12 cellular contexts compared by ENCODE assay signal in the genomic region with DNA sequence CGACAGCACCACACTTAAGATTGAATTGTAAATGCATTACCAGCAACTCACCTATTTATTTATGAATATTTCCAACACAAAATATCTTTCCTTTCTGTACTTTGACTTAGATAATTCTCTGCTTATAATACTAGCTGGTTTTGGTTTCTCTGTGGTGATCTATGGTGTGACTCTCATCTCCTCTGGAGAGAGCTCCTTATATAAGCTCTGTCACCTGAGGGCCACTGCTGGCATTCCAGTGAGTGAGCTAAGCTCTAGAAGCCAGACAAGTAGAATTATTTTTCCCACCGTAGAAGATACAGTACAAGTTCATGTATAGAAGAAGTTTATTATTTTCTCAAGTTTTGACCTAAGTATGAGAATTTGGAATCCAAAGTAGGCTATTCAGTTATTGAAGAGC.
DNase-seq lines count a peak whose midpoint lies in the region; ATAC-seq, FAIRE-seq and TF ChIP-seq lines count a peak whose summit lies in the region.
"Had no signal": no experiment of that assay in that cellular context is flagged by ENCODE, and none has a peak within 500 bp of the region (broad histone marks: within the 10 kb centered on the region; RNA-seq: fewer than 3 reads in every experiment).

No MANE protein-coding gene starts in this region.

- no peaks in the 10 kb centered on the region for H3K9me3 Mint-ChIP-seq in activated naive CD4-positive, alpha-beta T cell treated with anti-CD3 and anti-CD28 coated beads, Interleukin-2, amount 10 ng/mL, durations not matched to agents 7 days and 5 days

- no peaks in the 10 kb centered on the region for H3K27me3 Mint-ChIP-seq in activated naive CD4-positive, alpha-beta T cell treated with anti-CD3 and anti-CD28 coated beads, Interleukin-2, amount 10 ng/mL, durations not matched to agents 7 days and 5 days

- FAIRE-seq in GM12878 (lab: Jason Lieb, UNC), result no peak
- FAIRE-seq: astrocyte had no signal

- H3K9ac ChIP-seq in GM12878 (ENCODE audit: control insufficient read depth, insufficient read depth, low read length), result no peak overlapping the region

- POLR2A ChIA-PET in GM12878 (lab: Charles Lee), result interaction anchor here (0.6 to 1.2 kb wide), 9 partner anchors 24 to 223 kb away, joined by 3 to 8 read pairs (median 3); no protein-coding TSS in a partner anchor

- CTCF ChIA-PET in activated naive CD4-positive, alpha-beta T cell treated with anti-CD3 and anti-CD28 coated beads, Interleukin-2, amount 10 ng/mL, durations not matched to agents 7 days and 5 days (lab: Charles Lee), result interaction anchor here (0.7 to 2.3 kb wide), 3 partner anchors 10 to 211 kb away, joined by 3 to 9 read pairs (median 5); no protein-coding TSS in a partner anchor
- CTCF ChIA-PET in GM12878 (lab: Yijun Ruan, JAX), result interaction anchor here (0.6 to 1.7 kb wide), 9 partner anchors 18 to 504 kb away, joined by 3 to 8 read pairs (median 4); no protein-coding TSS in a partner anchor

- H3K4me1 ChIP-seq in GM12878 (ENCODE audit: control insufficient read depth, insufficient read depth, low read length) (peaks cover 77% of the 10 kb centered on the region), thyroid gland (peaks cover 16 to 32% of the 10 kb centered on the region in 2 donors)

- H3K27ac ChIP-seq in GM12878 (ENCODE audit: control insufficient read depth, insufficient read depth), result peak overlapping the region; percentile 88
- H3K27ac ChIP-seq in thyroid gland, result peak overlapping the region; percentile 43 to 62 (median 43)
- H3K27ac ChIP-seq: HL-60 had no signal

- ATAC-seq in HG03432 (IDR thresholded peaks at IDR 0.05; ENCODE audit: unreplicated experiment), result peak; percentile 28
- peak; percentile 35 for ATAC-seq in GM12878
- ATAC-seq: Panc1 had no signal

- intact Hi-C loops in GM12878 (cut with micrococcal nuclease; ENCODE audit: unreplicated experiment), result no loop called here
- intact Hi-C loops in thyroid gland (cut with DNase I), result no loop called here

- RAD21 ChIA-PET in GM12878 (lab: Charles Lee; ENCODE audit: unreplicated experiment), result interaction anchor here (0.9 to 11.3 kb wide), 14 partner anchors 9 to 210 kb away, joined by 3 to 145 read pairs (median 4); partner anchors contain the start of gene CDC42SE2

- peak overlapping the region; percentile 88 for H3K27ac Mint-ChIP-seq in activated naive CD4-positive, alpha-beta T cell treated with anti-CD3 and anti-CD28 coated beads, Interleukin-2, amount 10 ng/mL, durations not matched to agents 7 days and 5 days

- H3K36me3 ChIP-seq in GM12878 (ENCODE audit: control insufficient read depth in 2 of 2, insufficient read depth in 2 of 2, low read length in 1 of 2), result no peaks in the 10 kb centered on the region
- no peaks in the 10 kb centered on the region for H3K36me3 ChIP-seq in thyroid gland

- TF ChIP-seq CTCF in GM12878 (IDR thresholded peaks at IDR 0.05 in 2 of 3, conservative IDR thresholded peaks at IDR 0.05 in 1 of 3; ENCODE audit: control insufficient read depth in 2 of 3, extremely low read depth in 1 of 3, insufficient read depth in 1 of 3, low read depth in 3 of 3, low read length in 3 of 3) (no peak), thyroid gland (IDR thresholded peaks at IDR 0.05) (no peak)

- TF ChIP-seq POLR2A in GM12878 (IDR thresholded peaks at IDR 0.05; ENCODE audit: low read depth, low read length) (no peak), thyroid gland (IDR thresholded peaks at IDR 0.05) (no peak)

- TF ChIP-seq EP300 in GM12878 (IDR thresholded peaks at IDR 0.05; ENCODE audit: borderline replicate concordance in 1 of 2, control insufficient read depth in 1 of 2, low read depth in 2 of 2, low read length in 2 of 2), result no peak

- DNase-seq in activated naive CD4-positive, alpha-beta T cell treated with anti-CD3 and anti-CD28 coated beads, Interleukin-2, amount 10 ng/mL, durations not matched to agents 7 days and 5 days, result no peak
- no peak for DNase-seq in activated naive CD4-positive, alpha-beta T cell treated with Interleukin-2 at 50 U/mL for 16 hours
- no peak for DNase-seq in GM12878 (ENCODE audit: low read depth, low spot score)
- peak; percentile 59 to 67 for DNase-seq in thyroid gland
- no peak for DNase-seq in HCEC 1CT
- no peak for DNase-seq in NCI-H1417 treated with DMSO at 0.1 percent for 48 hours (lab: John Stamatoyannopoulos, UW)
- no peak for DNase-seq in NCI-H774 (lab: John Stamatoyannopoulos, UW)
- DNase-seq: activated CD4-positive, CD25-positive, alpha-beta regulatory T cell had no signal

- H3K9me3 ChIP-seq in GM12878 (replicated peaks; ENCODE audit: control insufficient read depth, insufficient read depth, low read length) (no peaks in the 10 kb centered on the region), thyroid gland (no peaks in the 10 kb centered on the region)

- peaks cover 50% of the 10 kb centered on the region for H3K36me3 Mint-ChIP-seq in activated naive CD4-positive, alpha-beta T cell treated with anti-CD3 and anti-CD28 coated beads, Interleukin-2, amount 10 ng/mL, durations not matched to agents 7 days and 5 days

- H3K4me3 ChIP-seq in GM12878 (peak overlapping the region; percentile 37; the same call in 1 of the 2 replicates), thyroid gland (replicated peaks in 1 of 3) (no peak overlapping the region)

- SMC1A ChIA-PET in GM12878 (lab: Charles Lee; ENCODE audit: uncharacterized antibody, unreplicated experiment), result interaction anchor here (0.5 to 4.0 kb wide), 20 partner anchors 9 to 1941 kb away, joined by 3 to 20 read pairs (median 4); no protein-coding TSS in a partner anchor

- H3K4me1 Mint-ChIP-seq in activated naive CD4-positive, alpha-beta T cell treated with anti-CD3 and anti-CD28 coated beads, Interleukin-2, amount 10 ng/mL, durations not matched to agents 7 days and 5 days, result peaks cover 93% of the 10 kb centered on the region

- H2AFZ ChIP-seq in GM12878 (ENCODE audit: control insufficient read depth, low read depth, low read length), result no peak overlapping the region

- in situ Hi-C loops in GM12878 (cut with MboI), result no loop called here

- BruUV-seq in GM12878 (replicated peaks; lab: Mats Ljungman, UMichigan), result no TSS peak

- no peaks in the 10 kb centered on the region for H4K20me1 ChIP-seq in GM12878 (ENCODE audit: control insufficient read depth, insufficient read depth)

- H3K79me2 ChIP-seq in GM12878 (ENCODE audit: control insufficient read depth, insufficient read depth, low read length), result peaks cover 91% of the 10 kb centered on the region

- H3K4me2 ChIP-seq in GM12878 (ENCODE audit: control insufficient read depth, insufficient read depth), result peak overlapping the region; percentile 66

- no peaks in the 10 kb centered on the region for H3K27me3 ChIP-seq in GM12878 (replicated peaks in 1 of 2; ENCODE audit: control insufficient read depth in 2 of 2, insufficient read depth in 2 of 2, low read length in 1 of 2)
- no peaks in the 10 kb centered on the region for H3K27me3 ChIP-seq in thyroid gland

- H3K4me3 Mint-ChIP-seq in activated naive CD4-positive, alpha-beta T cell treated with anti-CD3 and anti-CD28 coated beads, Interleukin-2, amount 10 ng/mL, durations not matched to agents 7 days and 5 days, result no peak overlapping the region

- no peak for TF ChIP-seq RAD21 in GM12878 (IDR thresholded peaks at IDR 0.05; ENCODE audit: insufficient read depth, low read depth, low read length)

- WGBS in GM12878 (ENCODE audit: insufficient coverage, insufficient replicate concordance, low lambda C conversion rate, missing lambda C conversion rate), result 2% methylated on average over 2 of the region's 2 CpGs
- WGBS in thyroid gland, 2 donors, result 49 to 61% methylated on average over 2 of the region's 2 CpGs

TF ChIP-seq in GM12878, 131 proteins besides CTCF, POLR2A, EP300 and RAD21:
- TF ChIP-seq, protein P1, sequence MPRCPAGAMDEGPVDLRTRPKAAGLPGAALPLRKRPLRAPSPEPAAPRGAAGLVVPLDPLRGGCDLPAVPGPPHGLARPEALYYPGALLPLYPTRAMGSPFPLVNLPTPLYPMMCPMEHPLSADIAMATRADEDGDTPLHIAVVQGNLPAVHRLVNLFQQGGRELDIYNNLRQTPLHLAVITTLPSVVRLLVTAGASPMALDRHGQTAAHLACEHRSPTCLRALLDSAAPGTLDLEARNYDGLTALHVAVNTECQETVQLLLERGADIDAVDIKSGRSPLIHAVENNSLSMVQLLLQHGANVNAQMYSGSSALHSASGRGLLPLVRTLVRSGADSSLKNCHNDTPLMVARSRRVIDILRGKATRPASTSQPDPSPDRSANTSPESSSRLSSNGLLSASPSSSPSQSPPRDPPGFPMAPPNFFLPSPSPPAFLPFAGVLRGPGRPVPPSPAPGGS (IDR thresholded peaks at IDR 0.05; ENCODE audit: borderline replicate concordance, insufficient read depth, low read depth, low read length, poor library complexity, severe bottlenecking), result no peak
- TF ChIP-seq, protein P2, sequence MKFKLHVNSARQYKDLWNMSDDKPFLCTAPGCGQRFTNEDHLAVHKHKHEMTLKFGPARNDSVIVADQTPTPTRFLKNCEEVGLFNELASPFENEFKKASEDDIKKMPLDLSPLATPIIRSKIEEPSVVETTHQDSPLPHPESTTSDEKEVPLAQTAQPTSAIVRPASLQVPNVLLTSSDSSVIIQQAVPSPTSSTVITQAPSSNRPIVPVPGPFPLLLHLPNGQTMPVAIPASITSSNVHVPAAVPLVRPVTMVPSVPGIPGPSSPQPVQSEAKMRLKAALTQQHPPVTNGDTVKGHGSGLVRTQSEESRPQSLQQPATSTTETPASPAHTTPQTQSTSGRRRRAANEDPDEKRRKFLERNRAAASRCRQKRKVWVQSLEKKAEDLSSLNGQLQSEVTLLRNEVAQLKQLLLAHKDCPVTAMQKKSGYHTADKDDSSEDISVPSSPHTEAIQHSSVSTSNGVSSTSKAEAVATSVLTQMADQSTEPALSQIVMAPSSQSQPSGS (IDR thresholded peaks at IDR 0.05; ENCODE audit: low read length), result 0 out of 2 replicates have a peak, but pooled peaks have one; percentile 11
- TF ChIP-seq HDGF (IDR thresholded peaks at IDR 0.05) (no peak), CREM (IDR thresholded peaks at IDR 0.05; ENCODE audit: low read depth) (no peak), ZNF24 (IDR thresholded peaks at IDR 0.05) (no peak), RAD51 (IDR thresholded peaks at IDR 0.05) (0 out of 2 replicates have a peak, but pooled peaks have one; percentile 8), ZNF274 (IDR thresholded peaks at IDR 0.05; ENCODE audit: insufficient read depth, insufficient read length) (no peak)
TF ChIP-seq in GM12878: peak in this region for 2.

Comparison
In these comparisons a context has a peak if more than half of its experiments do, and no peak if none do; other contexts are left out.
1. DNase-seq: peak in thyroid gland (2 of 2); none in activated naive CD4-positive, alpha-beta T cell treated with anti-CD3 and anti-CD28 coated beads, Interleukin-2, amount 10 ng/mL, durations not matched to agents 7 days and 5 days (single experiment), activated naive CD4-positive, alpha-beta T cell treated with Interleukin-2 at 50 U/mL for 16 hours (single experiment), GM12878 (single experiment), HCEC 1CT (single experiment), NCI-H1417 treated with DMSO at 0.1 percent for 48 hours (single experiment) and NCI-H774 (single experiment).